ENCODE assay signal across 20 cellular contexts in the genomic region with DNA sequence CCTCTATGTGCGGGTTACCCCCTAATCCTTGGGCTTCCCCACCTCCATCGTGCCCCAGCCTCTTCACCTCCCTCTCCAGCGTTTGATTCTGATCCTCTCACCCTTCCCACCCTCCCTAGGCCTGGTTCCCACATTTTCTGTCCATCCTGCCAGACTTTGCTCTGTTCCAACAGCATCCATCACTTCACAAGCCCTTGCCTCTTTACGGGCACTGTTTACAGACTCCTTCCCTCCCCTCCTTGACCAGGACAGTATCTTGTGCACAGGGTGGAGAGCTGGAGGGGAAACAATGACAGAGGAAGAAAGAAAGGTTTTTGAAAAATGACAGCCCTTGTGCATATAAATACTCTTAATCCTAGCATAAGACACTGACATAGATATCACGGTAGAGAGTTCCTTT.
"Had no signal": no experiment of that assay in that cellular context is flagged by ENCODE, and none has a peak within 500 bp of the region (broad histone marks: within the 10 kb centered on the region; RNA-seq: fewer than 3 reads in every experiment).

No MANE protein-coding gene starts in this region.

- H3K4me1 ChIP-seq: left ventricle myocardium inferior, lower lobe of right lung, pancreas, transverse colon had no signal

- H3K9me3 Mint-ChIP-seq: memory B cell; mesothelial cell of epicardium; natural killer cell; neural crest cell; stimulated activated memory B cell treated with anti-CD40 and anti-IgM and Interleukin-4, amounts not matched to agents 10 μg/mL and 1 μg/mL and 100 μg/mL, for 72 hours; stimulated activated naive CD8-positive, alpha-beta T cell treated with anti-CD3 and anti-CD28 coated beads, Interleukin-15, Interleukin-2, amounts not matched to agents 100 ng/mL and 50 ng/mL, for 24 hours had no signal

- H3K27me3 ChIP-seq: pancreas, transverse colon had no signal

- H3K9me3 ChIP-seq: left ventricle myocardium inferior, lower lobe of right lung, pancreas, thoracic aorta, transverse colon had no signal

- FAIRE-seq: endometrium, frontal cortex, keratinocyte, pancreas had no signal

- H3K27ac ChIP-seq: left ventricle myocardium inferior, lower lobe of right lung, pancreas, thoracic aorta, transverse colon had no signal

- DNase-seq: cortex of kidney; effector memory CD4-positive, alpha-beta T cell; left cardiac atrium; left ventricle myocardium inferior; lower lobe of right lung; natural killer cell; pancreas; right cardiac atrium; stimulated activated CD4-positive, alpha-beta T cell treated with anti-CD3 and anti-CD28 coated beads, Interleukin-4, amount 100 ng/mL, for 1 hour; transverse colon had no signal

- H3K36me3 Mint-ChIP-seq: memory B cell; mesothelial cell of epicardium; natural killer cell; stimulated activated memory B cell treated with anti-CD40 and anti-IgM and Interleukin-4, amounts not matched to agents 10 μg/mL and 1 μg/mL and 100 μg/mL, for 72 hours had no signal

- H3K4me1 Mint-ChIP-seq: memory B cell; mesothelial cell of epicardium; stimulated activated memory B cell treated with anti-CD40 and anti-IgM and Interleukin-4, amounts not matched to agents 10 μg/mL and 1 μg/mL and 100 μg/mL, for 72 hours had no signal

- H3K4me3 Mint-ChIP-seq: memory B cell; mesothelial cell of epicardium; natural killer cell; neural crest cell; stimulated activated memory B cell treated with anti-CD40 and anti-IgM and Interleukin-4, amounts not matched to agents 10 μg/mL and 1 μg/mL and 100 μg/mL, for 72 hours; stimulated activated naive CD8-positive, alpha-beta T cell treated with anti-CD3 and anti-CD28 coated beads, Interleukin-15, Interleukin-2, amounts not matched to agents 100 ng/mL and 50 ng/mL, for 24 hours had no signal

- H3K27ac Mint-ChIP-seq: memory B cell; mesothelial cell of epicardium; natural killer cell; progenitor cell of endocrine pancreas; stimulated activated memory B cell treated with anti-CD40 and anti-IgM and Interleukin-4, amounts not matched to agents 10 μg/mL and 1 μg/mL and 100 μg/mL, for 72 hours; stimulated activated naive CD8-positive, alpha-beta T cell treated with anti-CD3 and anti-CD28 coated beads, Interleukin-15, Interleukin-2, amounts not matched to agents 100 ng/mL and 50 ng/mL, for 24 hours had no signal
